In genomic region chr10:71342850-71343773, GRCh38 we compare ENCODE assay signal across 12 cellular contexts. TPM values are rescaled to one million over a fixed set of nuclear protein-coding genes. Genes with fewer than 3 reads are reported as not detected.
DNase-seq lines count a peak whose midpoint lies in the region; ATAC-seq and TF ChIP-seq lines count a peak whose summit lies in the region.
"Had no signal": no experiment of that assay in that cellular context is flagged by ENCODE, and none has a peak within 500 bp of the region (broad histone marks: within the 10 kb centered on the region; RNA-seq: fewer than 3 reads in every experiment).

No MANE protein-coding gene starts in this region.

- no peaks in the 10 kb centered on the region for H3K27me3 ChIP-seq in trophoblast cell (ENCODE audit: insufficient read depth, low read length)

- H3K23ac ChIP-seq in trophoblast cell (ENCODE audit: low read length): no peak overlapping the region

- H3K14ac ChIP-seq in trophoblast cell (ENCODE audit: low read length): no peak overlapping the region

- no peak overlapping the region for H3K4me2 ChIP-seq in trophoblast cell (ENCODE audit: low read length)

- DNase-seq in DMS53 (lab: John Stamatoyannopoulos, UW) (peak; percentile 53), NOMO-1 (lab: John Stamatoyannopoulos, UW; ENCODE audit: unreplicated experiment in 2 of 2) (peak; percentile 67 to 83), erythroblast (lab: John Stamatoyannopoulos, UW) (peak; percentile 10 to 33), trophoblast cell (peak; percentile 89 to 92), NCI-H1417 treated with DMSO at 0.1 percent for 48 hours (lab: John Stamatoyannopoulos, UW) (no peak)
- DNase-seq in activated CD4-positive, alpha-beta T cell treated with anti-CD3 and anti-CD28 coated beads for 1 hour: no peak
- DNase-seq: Karpas-422, NCI-H510A, T-cell had no signal

- peaks cover 2% of the 10 kb centered on the region for H3K9me3 ChIP-seq in trophoblast cell (ENCODE audit: insufficient read depth, low read depth, low read length)

- H4K91ac ChIP-seq in trophoblast cell (ENCODE audit: low read depth, low read length): no peak overlapping the region

- ATAC-seq in HG02642 (IDR thresholded peaks at IDR 0.05; ENCODE audit: poor library complexity, unreplicated experiment): no peak
- ATAC-seq in HG02938 (IDR thresholded peaks at IDR 0.05; ENCODE audit: unreplicated experiment): no peak
- ATAC-seq: esophagus mucosa, T-cell had no signal

- no peak for TF ChIP-seq POLR2A in erythroblast (IDR thresholded peaks at IDR 0.05; ENCODE audit: low read length)

- no peak overlapping the region for H3K27ac ChIP-seq in trophoblast cell (ENCODE audit: low read depth, low read length)

- H3K79me1 ChIP-seq in trophoblast cell (ENCODE audit: low read length): peaks cover 23% of the 10 kb centered on the region

- H2AFZ ChIP-seq in trophoblast cell (ENCODE audit: insufficient read depth, low read length, poor library complexity): no peak overlapping the region

- no peak overlapping the region for H4K8ac ChIP-seq in trophoblast cell (ENCODE audit: low read depth, low read length)

- no peak overlapping the region for H3K9ac ChIP-seq in trophoblast cell (ENCODE audit: low read length)

- no CpG with 5 or more reads among the region's 7 CpGs for WGBS in trophoblast cell (ENCODE audit: extremely low coverage, insufficient coverage, insufficient read length)

- no peak overlapping the region for H2BK120ac ChIP-seq in trophoblast cell (ENCODE audit: insufficient read depth, low read length, poor library complexity)

- H3K18ac ChIP-seq in trophoblast cell (ENCODE audit: low read length): no peak overlapping the region

- H2AK5ac ChIP-seq in trophoblast cell (ENCODE audit: low read length): no peak overlapping the region

- H3K36me3 ChIP-seq in trophoblast cell (ENCODE audit: control insufficient read depth in 1 of 2, insufficient read depth in 2 of 2, low read length in 2 of 2): no peaks in the 10 kb centered on the region

- peaks cover 52 to 56% of the 10 kb centered on the region in 2 experiments for H3K4me1 ChIP-seq in trophoblast cell (ENCODE audit: control insufficient read depth in 1 of 2, insufficient read depth in 2 of 2, low read length in 2 of 2)

- no peak overlapping the region for H3K4ac ChIP-seq in trophoblast cell (ENCODE audit: low read depth, low read length)

- H2BK5ac ChIP-seq in trophoblast cell (ENCODE audit: low read depth, low read length, poor library complexity): no peak overlapping the region

- H4K12ac ChIP-seq in trophoblast cell (ENCODE audit: low read depth, low read length): no peak overlapping the region

- peaks cover 6% of the 10 kb centered on the region for H3K79me2 ChIP-seq in trophoblast cell (ENCODE audit: control insufficient read depth, insufficient read depth, low read length, poor library complexity)

- H3K4me3 ChIP-seq in trophoblast cell (ENCODE audit: low read depth, low read length): no peak overlapping the region

- H2BK12ac ChIP-seq in trophoblast cell (ENCODE audit: low read length): no peak overlapping the region

RNA-seq across cellular contexts. Expression of gene SLC29A3, which starts 24.1 kb away (rescaled TPM):
- polyA plus RNA-seq in trophoblast cell (2013): 6.4 and 6.8 TPM in 2 replicates

RNA-seq across cellular contexts. Expression of gene CDH23, which starts 53.6 kb away (rescaled TPM):
- polyA plus RNA-seq in trophoblast cell (2013): 0.07 and 0.10 TPM in 2 replicates

Comparison
In these comparisons a context has a peak if more than half of its experiments do, and no peak if none do; other contexts are left out.
1. DNase-seq: peak in DMS53 (single experiment), NOMO-1 (2 of 2), erythroblast (2 of 2) and trophoblast cell (2 of 2); none in activated CD4-positive, alpha-beta T cell treated with anti-CD3 and anti-CD28 coated beads for 1 hour (single experiment) and NCI-H1417 treated with DMSO at 0.1 percent for 48 hours (single experiment).